1 cellular context compared by ENCODE assay signal in genomic region chr12:72330291-72330690, GRCh38.
TF ChIP-seq lines count a peak whose summit lies in the region.

No MANE protein-coding gene starts in this region.

TF ChIP-seq in GM23338, 12 proteins besides CTCF, POLR2A, EP300 and RAD21 (continued from another document):
- TF ChIP-seq REST (IDR thresholded peaks at IDR 0.05; ENCODE audit: unreplicated experiment) (no peak), EZH2phosphoT487 (IDR thresholded peaks at IDR 0.05; ENCODE audit: unreplicated experiment) (no peak), ETS1 (IDR thresholded peaks at IDR 0.05) (no peak), CREB1 (CRISPR knock-in tag; IDR thresholded peaks at IDR 0.05; ENCODE audit: low read depth) (no peak), POLR2AphosphoS5 (IDR thresholded peaks at IDR 0.05; ENCODE audit: low read depth) (no peak), ZNF462 (CRISPR knock-in tag; IDR thresholded peaks at IDR 0.05) (no peak), JUNB (IDR thresholded peaks at IDR 0.05; ENCODE audit: unreplicated experiment) (no peak)
